Comparison of ENCODE assay signal across 10 cellular contexts in genomic region chr19:18104793-18105131, GRCh38. TPM values are rescaled to one million over a fixed set of nuclear protein-coding genes. Genes with fewer than 3 reads are reported as not detected.
DNase-seq lines count a peak whose midpoint lies in the region; ATAC-seq and TF ChIP-seq lines count a peak whose summit lies in the region.
"Had no signal": no experiment of that assay in that cellular context is flagged by ENCODE, and none has a peak within 500 bp of the region (broad histone marks: within the 10 kb centered on the region; RNA-seq: fewer than 3 reads in every experiment).

No MANE protein-coding gene starts in this region.

- peak overlapping the region; percentile 58 for H3K4me3 Mint-ChIP-seq in activated CD4-positive, alpha-beta T cell treated with anti-CD3 and anti-CD28 coated beads, Interleukin-2, amount 10 ng/mL, durations not matched to agents 7 days and 5 days
- H3K4me3 Mint-ChIP-seq in activated naive CD8-positive, alpha-beta T cell: peak overlapping the region; percentile 82

- peaks cover 19% of the 10 kb centered on the region for H3K4me1 Mint-ChIP-seq in activated CD4-positive, alpha-beta T cell treated with anti-CD3 and anti-CD28 coated beads, Interleukin-2, amount 10 ng/mL, durations not matched to agents 7 days and 5 days
- peaks cover 15% of the 10 kb centered on the region for H3K4me1 Mint-ChIP-seq in activated naive CD8-positive, alpha-beta T cell (ENCODE audit: low read depth)

- H3K9me3 ChIP-seq in iPS-20b (ENCODE audit: insufficient read depth, low read depth, low read length) (no peaks in the 10 kb centered on the region), subcutaneous abdominal adipose tissue (ENCODE audit: control insufficient read depth in 5 of 5, low read length in 5 of 5) (no peaks in the 10 kb centered on the region)

- no peak for DNase-seq in activated CD4-positive, alpha-beta T cell treated with anti-CD3 and anti-CD28 coated beads, Interleukin-2, amount 10 ng/mL, durations not matched to agents 7 days and 5 days
- no peak for DNase-seq in activated CD4-positive, alpha-beta T cell treated with anti-CD3 and anti-CD28 coated beads for 4 hours
- no peak for DNase-seq in NCI-H1092 treated with DMSO at 0.1 percent for 48 hours (lab: John Stamatoyannopoulos, UW)
- no peak for DNase-seq in foreskin melanocyte
- no peak for DNase-seq in omental fat pad (ENCODE audit: low spot score)
- DNase-seq: T1000 had no signal

- H3K27ac Mint-ChIP-seq in activated CD4-positive, alpha-beta T cell treated with anti-CD3 and anti-CD28 coated beads, Interleukin-2, amount 10 ng/mL, durations not matched to agents 7 days and 5 days: peak overlapping the region; percentile 57
- H3K27ac Mint-ChIP-seq in activated naive CD8-positive, alpha-beta T cell: no peak overlapping the region

- ATAC-seq in omental fat pad (ENCODE audit: low FRiP score): no peak

- no peaks in the 10 kb centered on the region; the same call in 1 of the 2 replicates for H3K4me1 ChIP-seq in iPS-20b (ENCODE audit: insufficient read depth, low read length)
- peaks cover 1 to 43% (median 29%) of the 10 kb centered on the region in 5 donors for H3K4me1 ChIP-seq in subcutaneous abdominal adipose tissue (ENCODE audit: control insufficient read depth in 5 of 5, insufficient read depth in 5 of 5, low read length in 5 of 5)

- peak overlapping the region; percentile 33; the same call in 1 of the 2 replicates for H3K9ac ChIP-seq in iPS-20b (ENCODE audit: low read depth, low read length)
- peak overlapping the region in 4 of 5 donors; percentile 62 to 86 (median 72) for H3K9ac ChIP-seq in subcutaneous abdominal adipose tissue (ENCODE audit: low read length in 5 of 5)

- no peaks in the 10 kb centered on the region for H3K36me3 ChIP-seq in iPS-20b (ENCODE audit: insufficient read depth, low read depth, low read length)
- H3K36me3 ChIP-seq in subcutaneous abdominal adipose tissue (ENCODE audit: control insufficient read depth in 5 of 5, insufficient read depth in 5 of 5, low read length in 5 of 5): no peaks in the 10 kb centered on the region

- no peaks in the 10 kb centered on the region for H3K27me3 Mint-ChIP-seq in activated CD4-positive, alpha-beta T cell treated with anti-CD3 and anti-CD28 coated beads, Interleukin-2, amount 10 ng/mL, durations not matched to agents 7 days and 5 days
- no peaks in the 10 kb centered on the region for H3K27me3 Mint-ChIP-seq in activated naive CD8-positive, alpha-beta T cell

- H3K9me3 Mint-ChIP-seq in activated CD4-positive, alpha-beta T cell treated with anti-CD3 and anti-CD28 coated beads, Interleukin-2, amount 10 ng/mL, durations not matched to agents 7 days and 5 days: no peaks in the 10 kb centered on the region
- H3K9me3 Mint-ChIP-seq in activated naive CD8-positive, alpha-beta T cell (ENCODE audit: low read depth): no peaks in the 10 kb centered on the region

- H3K4me3 ChIP-seq in iPS-20b (ENCODE audit: low read length) (peak overlapping the region; percentile 68), subcutaneous abdominal adipose tissue (ENCODE audit: low read depth in 1 of 5, low read length in 5 of 5) (peak overlapping the region; percentile 56 to 86 (median 67))

- no peak for TF ChIP-seq CTCF in omental fat pad (IDR thresholded peaks at IDR 0.05)

- no peak overlapping the region for H3K27ac ChIP-seq in iPS-20b (ENCODE audit: low read length)
- H3K27ac ChIP-seq in subcutaneous abdominal adipose tissue (ENCODE audit: low read depth, low read length): peak overlapping the region; percentile 80
- H3K27ac ChIP-seq: C4-2B had no signal

- H3K36me3 Mint-ChIP-seq in activated CD4-positive, alpha-beta T cell treated with anti-CD3 and anti-CD28 coated beads, Interleukin-2, amount 10 ng/mL, durations not matched to agents 7 days and 5 days (ENCODE audit: low read depth): no peaks in the 10 kb centered on the region
- no peaks in the 10 kb centered on the region for H3K36me3 Mint-ChIP-seq in activated naive CD8-positive, alpha-beta T cell

- CTCF ChIA-PET in activated CD4-positive, alpha-beta T cell treated with anti-CD3 and anti-CD28 coated beads, Interleukin-2, amount 10 ng/mL, durations not matched to agents 7 days and 5 days (lab: Charles Lee): interaction anchor here (0.9 to 1.8 kb wide), 3 partner anchors 13 to 56 kb away, joined by 3 to 4 read pairs (median 4); no protein-coding TSS in a partner anchor

- H3K27me3 ChIP-seq in iPS-20b (ENCODE audit: insufficient read depth, low read length) (peaks cover 25% of the 10 kb centered on the region), subcutaneous abdominal adipose tissue (ENCODE audit: control insufficient read depth in 5 of 5, insufficient read depth in 4 of 5, low read length in 5 of 5) (peaks cover 0 to 1% (median 0%) of the 10 kb centered on the region in 5 donors)

- POLR2A ChIA-PET in activated CD4-positive, alpha-beta T cell treated with anti-CD3 and anti-CD28 coated beads, Interleukin-2, amount 10 ng/mL, durations not matched to agents 7 days and 5 days (lab: Charles Lee): no interaction called here

RNA-seq across cellular contexts. Expression of gene MAST3, which starts 7.2 kb away (rescaled TPM):
- total RNA-seq in activated CD4-positive, alpha-beta T cell treated with anti-CD3 and anti-CD28 coated beads, Interleukin-2, amount 10 ng/mL, durations not matched to agents 7 days and 5 days: 10 to 100 TPM; 31.0 to 35.8 TPM
- 10 to 100 TPM in 2 of 4 donors, 1 to 10 TPM in 2; 4.5 to 14.8 (median 8.9) TPM for total RNA-seq in omental fat pad

RNA-seq across cellular contexts. Expression of gene IL12RB1, which starts 18.0 kb away (rescaled TPM):
- 10 to 100 TPM; 81.8 to 86.8 TPM for total RNA-seq in activated CD4-positive, alpha-beta T cell treated with anti-CD3 and anti-CD28 coated beads, Interleukin-2, amount 10 ng/mL, durations not matched to agents 7 days and 5 days
- 1 to 10 TPM; 1.1 to 4.4 (median 1.6) TPM for total RNA-seq in omental fat pad

RNA-seq across cellular contexts. Expression of gene PIK3R2, which starts 48.2 kb away (rescaled TPM):
- 10 to 100 TPM; 12.6 to 13.1 TPM for total RNA-seq in activated CD4-positive, alpha-beta T cell treated with anti-CD3 and anti-CD28 coated beads, Interleukin-2, amount 10 ng/mL, durations not matched to agents 7 days and 5 days
- total RNA-seq in omental fat pad: 10 to 100 TPM in 1 of 4 donors, 1 to 10 TPM in 3; 6.3 to 11.7 (median 7.4) TPM

Comparison
In these comparisons a context has a peak if more than half of its experiments do, and no peak if none do; other contexts are left out.
1. RNA of gene IL12RB1, which starts 18.0 kb away (total RNA-seq): 81.8 to 86.8 TPM in activated CD4-positive, alpha-beta T cell treated with anti-CD3 and anti-CD28 coated beads, Interleukin-2, amount 10 ng/mL, durations not matched to agents 7 days and 5 days; 1.1 to 4.4 TPM in omental fat pad; every median in the first group is over 10 times any median in the second.